6 cellular contexts compared by ENCODE assay signal in the genomic region with DNA sequence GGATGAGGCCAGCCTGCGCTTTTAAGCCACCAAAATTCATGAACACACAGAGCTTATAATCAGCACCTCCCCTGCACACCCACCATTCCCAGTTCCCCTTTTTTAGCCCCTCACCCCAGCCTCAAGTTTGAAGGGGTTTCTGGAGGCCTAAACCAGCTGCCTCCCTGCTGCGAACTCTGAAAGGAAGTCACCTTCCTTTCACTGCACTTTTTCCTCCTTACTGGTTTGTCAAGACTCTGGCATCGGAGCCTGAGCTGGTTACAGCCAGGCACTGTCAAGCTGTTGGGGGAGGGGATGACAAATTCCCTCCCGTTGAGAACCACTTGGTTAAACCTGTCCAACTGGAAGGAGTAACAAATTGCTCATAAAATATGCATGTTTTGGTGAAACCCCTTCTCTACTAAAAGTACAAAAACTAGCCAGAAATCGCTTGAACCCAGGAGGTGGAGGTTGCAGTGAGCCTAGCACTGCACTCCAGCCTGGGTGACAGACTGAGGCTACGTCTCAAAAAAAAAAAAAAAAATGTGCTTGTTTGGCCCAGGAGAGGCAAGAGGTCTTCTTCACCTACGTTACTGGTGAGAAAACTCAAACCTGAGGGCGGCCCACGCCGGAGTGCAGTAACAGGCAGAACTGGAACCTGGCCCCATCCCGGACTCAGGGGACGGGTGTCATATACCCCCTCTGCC.
DNase-seq lines count a peak whose midpoint lies in the region; ATAC-seq and TF ChIP-seq lines count a peak whose summit lies in the region.

No MANE protein-coding gene starts in this region.

- no peaks in the 10 kb centered on the region for H3K27me3 Mint-ChIP-seq in nephron progenitor cell (ENCODE audit: low read depth, poor library complexity)

- H3K27ac Mint-ChIP-seq in nephron progenitor cell: peak overlapping the region; percentile 89

- peak overlapping the region; percentile 32 for H3K4me3 Mint-ChIP-seq in nephron progenitor cell

- TF ChIP-seq CTCF in astrocyte of the spinal cord (IDR thresholded peaks at IDR 0.05; ENCODE audit: low read depth, low read length) (no peak), nephron progenitor cell (IDR thresholded peaks at IDR 0.05) (no peak)

- no peaks in the 10 kb centered on the region for H3K9me3 Mint-ChIP-seq in nephron progenitor cell

- in situ Hi-C loops in astrocyte of the spinal cord (cut with HindIII; ENCODE audit: low sequenced_read_pairs): no loop called here

- H3K4me3 ChIP-seq in astrocyte of the spinal cord (ENCODE audit: low read depth, low read length): peak overlapping the region; percentile 12

- ATAC-seq in HG03432 (IDR thresholded peaks at IDR 0.05; ENCODE audit: unreplicated experiment) (peak; percentile 15), GM18873 (IDR thresholded peaks at IDR 0.05; ENCODE audit: low FRiP score, unreplicated experiment) (no peak)

- DNase-seq in GDM1 (lab: John Stamatoyannopoulos, UW) (peak; percentile 89), astrocyte of the spinal cord (ENCODE audit: low read depth, low spot score) (no peak), nephron progenitor cell (peak; percentile 35), NK-92 (lab: John Stamatoyannopoulos, UW; ENCODE audit: unreplicated experiment) (no peak)

- peaks cover 22% of the 10 kb centered on the region for H3K4me1 Mint-ChIP-seq in nephron progenitor cell

- no peaks in the 10 kb centered on the region for H3K36me3 Mint-ChIP-seq in nephron progenitor cell (ENCODE audit: low read depth)

Comparison
In these comparisons a context has a peak if more than half of its experiments do, and no peak if none do; other contexts are left out.
1. DNase-seq: peak in GDM1 (single experiment) and nephron progenitor cell (single experiment); none in astrocyte of the spinal cord (single experiment) and NK-92 (single experiment).